ENCODE assay signal across 22 cellular contexts in the genomic region with DNA sequence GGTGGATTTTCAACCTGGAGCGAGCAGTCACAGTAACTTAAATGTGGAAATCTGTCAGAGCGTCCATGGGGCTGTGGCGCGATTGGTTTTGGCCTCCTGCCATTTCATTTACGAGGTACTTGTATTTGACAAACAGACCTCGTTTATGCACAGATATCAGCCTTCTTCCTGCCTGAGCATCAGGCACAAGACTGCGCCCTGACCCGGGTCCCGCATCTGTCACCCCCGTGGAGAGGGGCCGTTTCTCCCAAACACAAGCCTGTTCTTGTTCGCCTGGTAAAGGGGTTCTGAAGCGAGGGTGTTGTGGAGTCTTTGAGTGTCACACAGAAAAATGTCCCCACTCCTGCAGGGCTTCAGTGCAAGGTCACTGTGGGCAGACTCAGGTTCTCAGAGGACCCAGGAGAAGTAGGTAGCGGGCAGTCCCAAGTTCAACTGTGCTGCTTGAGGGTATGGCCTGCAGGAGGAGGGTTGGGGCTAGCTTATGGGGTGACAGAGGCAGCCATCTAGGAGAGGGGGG.
A peak's percentile ranks its signal among the peaks of the same experiment; 100 is the strongest.
DNase-seq lines count a peak whose midpoint lies in the region; ATAC-seq and TF ChIP-seq lines count a peak whose summit lies in the region.
"Had no signal": no experiment of that assay in that cellular context is flagged by ENCODE, and none has a peak within 500 bp of the region (broad histone marks: within the 10 kb centered on the region; RNA-seq: fewer than 3 reads in every experiment).

No MANE protein-coding gene starts in this region.

- DNase-seq in CD14-positive monocyte (ENCODE audit: low spot score) = peak; percentile 27
- peak; percentile 19 for DNase-seq in LNCaP clone FGC (ENCODE audit: low read depth)
- peak; percentile 67 for DNase-seq in NCI-H2171 treated with DMSO at 0.1 percent for 48 hours (lab: John Stamatoyannopoulos, UW)
- no peak for DNase-seq in foreskin keratinocyte
- DNase-seq in Kasumi-1 (lab: John Stamatoyannopoulos, UW) = no peak
- DNase-seq in stimulated activated naive CD8-positive, alpha-beta T cell treated with anti-CD3 and anti-CD28 coated beads, Interleukin-15, Interleukin-2, amounts not matched to agents 100 U/mL and 50 U/mL, for 24 hours = no peak
- DNase-seq in activated gamma-delta T cell (lab: John Stamatoyannopoulos, UW) = no peak
- DNase-seq: 8988T; Calu3; CD8-positive, alpha-beta T cell; DMS53; H9; KG1; MV-4-11; NCI-H1417 treated with DMSO at 0.1 percent for 48 hours; NCI-H187; NCI-H446; NCI-H526 had no signal

- no peaks in the 10 kb centered on the region for H3K36me3 Mint-ChIP-seq in CD14-positive monocyte
- H3K36me3 Mint-ChIP-seq: CD8-positive, alpha-beta T cell had no signal

- no peak overlapping the region for H3K27ac Mint-ChIP-seq in CD14-positive monocyte
- H3K27ac Mint-ChIP-seq: CD8-positive, alpha-beta T cell; T-helper 1 cell treated with Interleukin-12 subunit alpha and Interleukin-12 subunit beta and Interleukin-4 antibody, amounts not matched to agents 30 μg/mL and 1 μg/mL, for 36 hours had no signal

- no peaks in the 10 kb centered on the region for H3K4me1 ChIP-seq in foreskin keratinocyte
- H3K4me1 ChIP-seq: BLaER1 treated with 17β-estradiol and CSF1 and Interleukin-3, amounts not matched to agents 10 nM and 100 nM had no signal

- no peak overlapping the region for H3K4me3 ChIP-seq in LNCaP clone FGC (ENCODE audit: low read depth, low read length)
- H3K4me3 ChIP-seq: BLaER1 treated with 17β-estradiol and CSF1 and Interleukin-3, amounts not matched to agents 10 nM and 100 nM had no signal

- H3K27me3 ChIP-seq in foreskin keratinocyte = no peaks in the 10 kb centered on the region
- H3K27me3 ChIP-seq: BLaER1 treated with 17β-estradiol and CSF1 and Interleukin-3, amounts not matched to agents 10 nM and 100 nM had no signal

- no peak for ATAC-seq in foreskin keratinocyte
- ATAC-seq in stimulated activated naive CD8-positive, alpha-beta T cell treated with anti-CD3 and anti-CD28 coated beads, Interleukin-15, Interleukin-2, amounts not matched to agents 100 U/mL and 50 U/mL, for 24 hours = no peak
- ATAC-seq: CD8-positive, alpha-beta T cell; Panc1 had no signal

- H3K27me3 Mint-ChIP-seq in CD14-positive monocyte (ENCODE audit: low read depth in 3 of 3) = no peaks in the 10 kb centered on the region

- H3K27ac ChIP-seq in VCaP = peak overlapping the region; percentile 74
- no peak overlapping the region for H3K27ac ChIP-seq in foreskin keratinocyte
- H3K27ac ChIP-seq: BLaER1 treated with 17β-estradiol and CSF1 and Interleukin-3, amounts not matched to agents 10 nM and 100 nM had no signal

- intact Hi-C loops in CD14-positive monocyte (cut with micrococcal nuclease) = no loop called here

- H3K9me3 Mint-ChIP-seq in CD14-positive monocyte = peaks cover 0 to 9% (median 4%) of the 10 kb centered on the region in 7 donors
- H3K9me3 Mint-ChIP-seq: CD8-positive, alpha-beta T cell; H9; T-helper 1 cell treated with Interleukin-12 subunit alpha and Interleukin-12 subunit beta and Interleukin-4 antibody, amounts not matched to agents 30 μg/mL and 1 μg/mL, for 36 hours had no signal

- no peaks in the 10 kb centered on the region for H3K4me1 Mint-ChIP-seq in CD14-positive monocyte

- H3K4me3 Mint-ChIP-seq in CD14-positive monocyte = no peak overlapping the region
- H3K4me3 Mint-ChIP-seq: CD8-positive, alpha-beta T cell; H9; T-helper 1 cell treated with Interleukin-12 subunit alpha and Interleukin-12 subunit beta and Interleukin-4 antibody, amounts not matched to agents 30 μg/mL and 1 μg/mL, for 36 hours had no signal

- TF ChIP-seq CTCF in CD14-positive monocyte (IDR thresholded peaks at IDR 0.05) (no peak), LNCaP clone FGC (IDR thresholded peaks at IDR 0.05; ENCODE audit: control insufficient read depth, extremely low read depth, insufficient read depth) (no peak), VCaP (conservative IDR thresholded peaks at IDR 0.05) (no peak), foreskin keratinocyte (conservative IDR thresholded peaks at IDR 0.05) (no peak)

Comparison
In these comparisons a context has a peak if more than half of its experiments do, and no peak if none do; other contexts are left out.
1. DNase-seq: peak in CD14-positive monocyte (single experiment), LNCaP clone FGC (single experiment) and NCI-H2171 treated with DMSO at 0.1 percent for 48 hours (single experiment); none in foreskin keratinocyte (0 of 2), Kasumi-1 (0 of 2), stimulated activated naive CD8-positive, alpha-beta T cell treated with anti-CD3 and anti-CD28 coated beads, Interleukin-15, Interleukin-2, amounts not matched to agents 100 U/mL and 50 U/mL, for 24 hours (single experiment) and activated gamma-delta T cell (single experiment).